25 cellular contexts compared by ENCODE assay signal in the genomic region with DNA sequence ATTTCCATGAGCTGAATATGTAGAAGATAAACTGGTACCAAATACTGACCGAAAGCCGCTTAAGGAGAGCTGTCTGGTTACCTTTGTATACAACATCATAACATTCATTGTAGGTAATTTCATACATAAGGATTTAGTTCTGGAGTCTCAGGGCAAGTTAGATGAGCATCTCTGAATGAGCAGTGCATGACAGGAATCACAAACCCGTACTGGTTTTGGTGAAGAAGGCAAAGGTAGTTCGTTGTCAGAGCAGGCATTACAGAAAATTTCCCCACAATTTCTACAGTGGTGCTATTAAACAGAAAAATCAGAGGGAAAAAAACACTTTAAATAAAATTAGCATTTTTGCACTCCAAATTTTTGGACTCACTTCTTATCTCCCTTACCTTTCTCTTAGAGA. TPM values are rescaled to one million over a fixed set of nuclear protein-coding genes. Genes with fewer than 3 reads are reported as not detected.
A peak's percentile ranks its signal among the peaks of the same experiment; 100 is the strongest.
DNase-seq lines count a peak whose midpoint lies in the region; ATAC-seq, FAIRE-seq and TF ChIP-seq lines count a peak whose summit lies in the region.
"Had no signal": no experiment of that assay in that cellular context is flagged by ENCODE, and none has a peak within 500 bp of the region (broad histone marks: within the 10 kb centered on the region; RNA-seq: fewer than 3 reads in every experiment).

No MANE protein-coding gene starts in this region.

- ATAC-seq in activated naive CD4-positive, alpha-beta T cell treated with anti-CD3 and anti-CD28 coated beads, Interleukin-2, amount 50 U/mL, for 72 hours = no peak
- ATAC-seq in gastrocnemius medialis = no peak
- ATAC-seq: HCT116, left lobe of liver had no signal

- peaks cover 21% of the 10 kb centered on the region for H3K36me3 Mint-ChIP-seq in activated naive CD4-positive, alpha-beta T cell treated with anti-CD3 and anti-CD28 coated beads, Interleukin-2, amount 50 U/mL, for 24 hours
- H3K36me3 Mint-ChIP-seq in activated naive CD4-positive, alpha-beta T cell treated with anti-CD3 and anti-CD28 coated beads, Interleukin-2, amount 50 U/mL, for 72 hours = peaks cover 11 to 25% of the 10 kb centered on the region in 2 donors
- H3K36me3 Mint-ChIP-seq in CD4-positive, alpha-beta memory T cell = peaks cover 34 to 57% of the 10 kb centered on the region in 2 donors

- no peak for DNase-seq in activated naive CD4-positive, alpha-beta T cell treated with anti-CD3 and anti-CD28 coated beads, Interleukin-2, amount 50 U/mL, for 16 hours
- DNase-seq in GM12891 (ENCODE audit: insufficient read length, low spot score) = no peak
- no peak for DNase-seq in activated naive CD4-positive, alpha-beta T cell treated with anti-CD3 and anti-CD28 coated beads, Interleukin-2, amount 50 U/mL, for 72 hours (ENCODE audit: low spot score in 2 of 2)
- no peak for DNase-seq in dermis blood vessel endothelial cell
- no peak for DNase-seq in CD4-positive, alpha-beta memory T cell
- no peak for DNase-seq in gastrocnemius medialis
- DNase-seq: activated CD4-positive, alpha-beta T cell treated with anti-CD3 and anti-CD28 coated beads for 48 hours; cortex of kidney; DMS79; IMR-90; MM.1S; NCI-H146; NCI-H748 treated with DMSO at 0.1 percent for 48 hours; Right ventricle myocardium superior; spleen; stimulated activated CD4-positive, alpha-beta T cell treated with anti-CD3 and anti-CD28 coated beads, Interleukin-4, amount 100 ng/mL, for 24 hours; stomach had no signal

- POLR2A ChIA-PET in CD4-positive, alpha-beta memory T cell (lab: Charles Lee; ENCODE audit: partially characterized antibody) = interaction anchor here (6.7 kb wide), 1 partner anchor 12 kb away, joined by 62 read pairs; a partner anchor contains a TSS

- 0 out of 2 replicates have a peak, but pooled peaks have one; percentile 21 for TF ChIP-seq POLR2A in GM12891 (IDR thresholded peaks at IDR 0.05; ENCODE audit: low read depth, low read length)
- no peak for TF ChIP-seq POLR2A in gastrocnemius medialis (IDR thresholded peaks at IDR 0.05)

- H3K36me3 ChIP-seq in neutrophil (peaks cover 68% of the 10 kb centered on the region), gastrocnemius medialis (peaks cover 0 to 56% of the 10 kb centered on the region in 2 donors)
- H3K36me3 ChIP-seq in CD4-positive, alpha-beta memory T cell (ENCODE audit: insufficient read depth, low read length) = peaks cover 36% of the 10 kb centered on the region

- in situ Hi-C loops in gastrocnemius medialis (cut with MboI; ENCODE audit: low sequenced_read_pairs in 4 of 4) = loop anchor here in 2 of 4 donors (25.0 kb wide), 2 partner anchors 283 to 458 kb away; a partner anchor contains a TSS

- intact Hi-C loops in CD4-positive, alpha-beta memory T cell (cut with micrococcal nuclease) = no loop called here
- intact Hi-C loops in gastrocnemius medialis (cut with DNase I; ENCODE audit: low total_unique reads) = loop anchor here (1.0 kb wide), 1 partner anchor 132 kb away; no protein-coding TSS in a partner anchor

- no peak overlapping the region for H3K4me3 ChIP-seq in neutrophil (ENCODE audit: low read depth in 1 of 2, low read length in 1 of 2)
- no peak overlapping the region for H3K4me3 ChIP-seq in CD4-positive, alpha-beta memory T cell (ENCODE audit: low read length in 2 of 2)
- H3K4me3 ChIP-seq in gastrocnemius medialis = no peak overlapping the region
- H3K4me3 ChIP-seq: adrenal gland, breast epithelium, spleen, stomach had no signal

- H3K4me1 Mint-ChIP-seq in activated naive CD4-positive, alpha-beta T cell treated with anti-CD3 and anti-CD28 coated beads, Interleukin-2, amount 50 U/mL, for 24 hours = peaks cover 26% of the 10 kb centered on the region
- peaks cover 5 to 10% (median 9%) of the 10 kb centered on the region in 4 donors for H3K4me1 Mint-ChIP-seq in CD4-positive, alpha-beta memory T cell

- no peaks in the 10 kb centered on the region for H3K27me3 ChIP-seq in neutrophil
- H3K27me3 ChIP-seq in CD4-positive, alpha-beta memory T cell (ENCODE audit: insufficient read depth, low read length) = no peaks in the 10 kb centered on the region
- H3K27me3 ChIP-seq in gastrocnemius medialis = no peaks in the 10 kb centered on the region
- H3K27me3 ChIP-seq: adrenal gland, breast epithelium, spleen, stomach had no signal

- CTCF ChIA-PET in CD4-positive, alpha-beta memory T cell (lab: Charles Lee; ENCODE audit: partially characterized antibody) = interaction anchor here (1.3 to 4.0 kb wide), 2 partner anchors 12 to 133 kb away, joined by 3 to 39 read pairs; a partner anchor contains a TSS

- TF ChIP-seq CTCF in neutrophil (IDR thresholded peaks at IDR 0.05) (no peak), gastrocnemius medialis (IDR thresholded peaks at IDR 0.05 in 4 of 5, conservative IDR thresholded peaks at IDR 0.05 in 1 of 5) (no peak)

- H3K9me3 Mint-ChIP-seq in activated naive CD4-positive, alpha-beta T cell treated with anti-CD3 and anti-CD28 coated beads, Interleukin-2, amount 50 U/mL, for 24 hours = no peaks in the 10 kb centered on the region
- no peaks in the 10 kb centered on the region for H3K9me3 Mint-ChIP-seq in activated naive CD4-positive, alpha-beta T cell treated with anti-CD3 and anti-CD28 coated beads, Interleukin-2, amount 50 U/mL, for 72 hours
- no peaks in the 10 kb centered on the region for H3K9me3 Mint-ChIP-seq in CD4-positive, alpha-beta memory T cell
- H3K9me3 Mint-ChIP-seq: type B pancreatic cell had no signal

- no peak for FAIRE-seq in GM12891 (lab: Jason Lieb, UNC)

- peak overlapping the region; percentile 37 for H3K27ac Mint-ChIP-seq in activated naive CD4-positive, alpha-beta T cell treated with anti-CD3 and anti-CD28 coated beads, Interleukin-2, amount 50 U/mL, for 24 hours
- peak overlapping the region; percentile 44 to 46 for H3K27ac Mint-ChIP-seq in activated naive CD4-positive, alpha-beta T cell treated with anti-CD3 and anti-CD28 coated beads, Interleukin-2, amount 50 U/mL, for 72 hours
- peak overlapping the region in 3 of 7 donors; percentile 11 to 23 (median 19) for H3K27ac Mint-ChIP-seq in CD4-positive, alpha-beta memory T cell
- H3K27ac Mint-ChIP-seq: type B pancreatic cell had no signal

- no peak overlapping the region for H3K4me3 Mint-ChIP-seq in activated naive CD4-positive, alpha-beta T cell treated with anti-CD3 and anti-CD28 coated beads, Interleukin-2, amount 50 U/mL, for 24 hours
- peak overlapping the region in 1 of 8 donors; percentile 22 for H3K4me3 Mint-ChIP-seq in CD4-positive, alpha-beta memory T cell
- H3K4me3 Mint-ChIP-seq: type B pancreatic cell had no signal

- no peaks in the 10 kb centered on the region for H3K27me3 Mint-ChIP-seq in activated naive CD4-positive, alpha-beta T cell treated with anti-CD3 and anti-CD28 coated beads, Interleukin-2, amount 50 U/mL, for 24 hours
- H3K27me3 Mint-ChIP-seq in CD4-positive, alpha-beta memory T cell = no peaks in the 10 kb centered on the region
- H3K27me3 Mint-ChIP-seq: type B pancreatic cell had no signal

- H3K4me1 ChIP-seq in neutrophil (ENCODE audit: control insufficient read depth in 1 of 2, insufficient read depth in 1 of 2, low read depth in 1 of 2, low read length in 1 of 2) (no peaks in the 10 kb centered on the region), gastrocnemius medialis (no peaks in the 10 kb centered on the region)
- no peaks in the 10 kb centered on the region for H3K4me1 ChIP-seq in CD4-positive, alpha-beta memory T cell (ENCODE audit: insufficient read depth, low read length)
- H3K4me1 ChIP-seq: breast epithelium, stomach had no signal

- peak overlapping the region; percentile 11 for H3K27ac ChIP-seq in neutrophil
- no peak overlapping the region for H3K27ac ChIP-seq in CD4-positive, alpha-beta memory T cell (ENCODE audit: low read depth, low read length)
- H3K27ac ChIP-seq in gastrocnemius medialis = no peak overlapping the region
- H3K27ac ChIP-seq: adrenal gland, breast epithelium, HL-60, spleen, stomach had no signal

- no peaks in the 10 kb centered on the region for H3K9me3 ChIP-seq in neutrophil
- H3K9me3 ChIP-seq in CD4-positive, alpha-beta memory T cell (ENCODE audit: control insufficient read depth in 1 of 2, low read length in 2 of 2) = no peaks in the 10 kb centered on the region
- no peaks in the 10 kb centered on the region for H3K9me3 ChIP-seq in gastrocnemius medialis
- H3K9me3 ChIP-seq: adrenal gland, breast epithelium, spleen, stomach had no signal

TF ChIP-seq in GM12891, 5 proteins besides CTCF, POLR2A, EP300 and RAD21:
- no peak for TF ChIP-seq POU2F2 (IDR thresholded peaks at IDR 0.05; ENCODE audit: low read depth, low read length)
- no peak for TF ChIP-seq POLR2AphosphoS5 (IDR thresholded peaks at IDR 0.05; ENCODE audit: low read depth, low read length)
- no peak for TF ChIP-seq PAX5 (IDR thresholded peaks at IDR 0.05; ENCODE audit: insufficient read depth, low read length, severe bottlenecking)
- no peak for TF ChIP-seq SPI1 (IDR thresholded peaks at IDR 0.05; ENCODE audit: low read depth, low read length)

RNA-seq across cellular contexts. Expression of a gene that starts 12.9 kb away (rescaled TPM):
- polyA plus RNA-seq in GM12891 (2012; ENCODE audit: low read depth, missing spikeins) = 1.4 TPM
- total RNA-seq in activated naive CD4-positive, alpha-beta T cell treated with anti-CD3 and anti-CD28 coated beads, Interleukin-2, amount 50 U/mL, for 72 hours = 1 to 10 TPM in 1 of 2 donors, under 1 TPM in 1; 0.34 to 1.7 TPM
- total RNA-seq in dermis blood vessel endothelial cell (3.1 and 4.4 TPM in 2 replicates), gastrocnemius medialis (1 to 10 TPM; 1.9 to 4.8 (median 3.0) TPM)
- total RNA-seq in CD4-positive, alpha-beta memory T cell = 1 to 10 TPM; 2.3 TPM
- polyA plus RNA-seq in CD4-positive, alpha-beta memory T cell = 1 to 10 TPM; 1.0 to 3.0 TPM

RNA-seq across cellular contexts. Expression of a gene that starts 13.8 kb away (rescaled TPM):
- 139 TPM for polyA plus RNA-seq in GM12891 (2012; ENCODE audit: low read depth, missing spikeins)
- total RNA-seq in activated naive CD4-positive, alpha-beta T cell treated with anti-CD3 and anti-CD28 coated beads, Interleukin-2, amount 50 U/mL, for 72 hours = 100 to 1,000 TPM; 117 to 150 TPM
- total RNA-seq in dermis blood vessel endothelial cell = 19.2 and 40.1 TPM in 2 replicates
- 100 to 1,000 TPM; 170 to 176 TPM for total RNA-seq in CD4-positive, alpha-beta memory T cell
- 100 to 1,000 TPM; 121 to 137 TPM for polyA plus RNA-seq in CD4-positive, alpha-beta memory T cell
- 10 to 100 TPM; 19.7 to 51.6 (median 25.8) TPM for total RNA-seq in gastrocnemius medialis
